ENCODE assay signal across 8 cellular contexts in the genomic region with DNA sequence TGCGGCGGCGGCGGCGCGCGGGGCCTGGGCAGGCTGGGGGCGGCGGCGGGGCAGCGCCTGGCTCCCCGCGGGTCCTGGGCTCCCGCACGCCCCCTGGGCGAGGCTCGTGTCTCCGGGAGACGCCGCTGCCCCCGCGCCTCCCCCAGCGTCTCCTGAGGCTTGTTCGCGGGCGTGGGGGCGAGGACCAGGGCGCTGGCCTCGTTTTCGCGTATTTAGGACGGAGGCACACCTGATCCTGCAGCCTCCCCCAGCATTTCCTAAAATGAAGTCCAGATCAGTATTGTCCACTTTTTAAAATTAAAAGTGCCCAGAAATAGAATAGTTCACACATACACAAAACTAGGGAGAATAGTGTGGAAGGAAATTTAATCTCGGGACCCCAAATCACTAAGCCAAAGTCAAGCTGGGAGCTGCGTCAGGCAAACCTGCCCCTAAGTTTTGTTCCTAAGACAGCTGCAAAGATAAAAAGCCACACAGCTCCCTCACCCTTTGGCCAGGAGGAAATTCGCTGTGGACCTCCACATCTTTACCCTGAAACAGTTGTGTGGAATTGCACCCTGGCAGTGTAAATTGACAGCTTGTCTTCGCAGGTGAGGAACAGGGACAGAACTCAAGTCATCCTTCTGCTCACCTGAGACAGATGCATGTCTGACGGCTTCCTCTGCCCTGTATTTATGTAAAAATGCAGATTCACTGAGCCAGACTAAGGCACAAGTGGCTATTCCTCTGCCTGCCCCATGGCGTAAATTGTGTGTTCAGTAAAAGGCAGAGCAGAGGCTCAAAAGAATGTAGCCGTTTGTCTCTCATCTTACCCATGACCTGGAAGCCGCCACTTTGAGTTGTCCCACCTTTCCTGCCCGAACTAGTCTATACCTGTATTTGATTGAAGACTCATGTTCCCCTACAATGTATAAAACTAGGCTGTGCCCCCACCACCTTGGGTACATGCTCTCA. TPM values are rescaled to one million over a fixed set of nuclear protein-coding genes. Genes with fewer than 3 reads are reported as not detected.
A peak's percentile ranks its signal among the peaks of the same experiment; 100 is the strongest.
DNase-seq lines count a peak whose midpoint lies in the region; ATAC-seq, FAIRE-seq and TF ChIP-seq lines count a peak whose summit lies in the region.

No MANE protein-coding gene starts in this region.

- POLR2A ChIA-PET in AG04449 (lab: Yijun Ruan, JAX) = no interaction called here

- no peaks in the 10 kb centered on the region for H3K27me3 ChIP-seq in bronchial epithelial cell (ENCODE audit: control insufficient read depth, insufficient read depth, low read length)
- no peaks in the 10 kb centered on the region for H3K27me3 ChIP-seq in mucosa of stomach (ENCODE audit: control insufficient read depth, insufficient read depth, low read length)

- intact Hi-C loops in sciatic nerve (cut with DNase I) = no loop called here

- ATAC-seq in HG03520 (IDR thresholded peaks at IDR 0.05; ENCODE audit: unreplicated experiment) (peak; percentile 16), HG03565 (IDR thresholded peaks at IDR 0.05; ENCODE audit: unreplicated experiment) (no peak), sciatic nerve (no peak)

- H3K9ac ChIP-seq in mucosa of stomach (ENCODE audit: low read length) = peak overlapping the region; percentile 82

- no peak for FAIRE-seq in bronchial epithelial cell (lab: Jason Lieb, UNC)

- DNase-seq in AG04449 (ENCODE audit: low read depth, low spot score) (no peak), bronchial epithelial cell (ENCODE audit: low read depth) (peak; percentile 48), Kasumi-1 (lab: John Stamatoyannopoulos, UW) (no peak), sciatic nerve (ENCODE audit: low spot score) (no peak)
- DNase-seq in stimulated activated naive CD4-positive, alpha-beta T cell treated with Interleukin-2 at 50 U/mL for 16 hours (lab: John Stamatoyannopoulos, UW) = no peak

- peaks cover 4% of the 10 kb centered on the region for H3K36me3 ChIP-seq in bronchial epithelial cell (ENCODE audit: control insufficient read depth, insufficient read depth, low read length)
- no peaks in the 10 kb centered on the region for H3K36me3 ChIP-seq in mucosa of stomach (ENCODE audit: control insufficient read depth, insufficient read depth, low read length)

- H3K4me1 ChIP-seq in mucosa of stomach (ENCODE audit: control insufficient read depth, insufficient read depth, low read length) = peaks cover 7% of the 10 kb centered on the region

- H3K4me3 ChIP-seq in AG04449 (ENCODE audit: low read depth, low read length) = peak overlapping the region; percentile 87
- peak overlapping the region; percentile 87 for H3K4me3 ChIP-seq in bronchial epithelial cell (ENCODE audit: low read depth, low read length)
- peak overlapping the region; percentile 82 for H3K4me3 ChIP-seq in mucosa of stomach (ENCODE audit: low read length)

- TF ChIP-seq CTCF in AG04449 (IDR thresholded peaks at IDR 0.05; ENCODE audit: insufficient read depth, low read length, missing control alignments) (no peak), bronchial epithelial cell (IDR thresholded peaks at IDR 0.05; ENCODE audit: insufficient read depth, low read length, severe bottlenecking) (no peak)

- CTCF ChIA-PET in AG04449 (lab: Yijun Ruan, JAX) = interaction anchor here (1.4 to 2.5 kb wide), 2 partner anchors 13 to 119 kb away, joined by 5 to 7 read pairs; no protein-coding TSS in a partner anchor

- H3K9me3 ChIP-seq in mucosa of stomach (ENCODE audit: control insufficient read depth, low read length) = no peaks in the 10 kb centered on the region

RNA-seq across cellular contexts. Expression of a gene that starts 0.7 kb away (rescaled TPM):
- total RNA-seq in bronchial epithelial cell (29.1 and 31.9 TPM in 2 replicates), sciatic nerve (37.4 TPM)
